1 cellular context compared by ENCODE assay signal in genomic region chr13:27341616-27342015, GRCh38.
TF ChIP-seq lines count a peak whose summit lies in the region.

No MANE protein-coding gene starts in this region.

TF ChIP-seq in GM23338, 12 proteins besides CTCF, POLR2A, EP300 and RAD21:
- no peak for TF ChIP-seq ZNF462 (CRISPR knock-in tag; IDR thresholded peaks at IDR 0.05)
- TF ChIP-seq ZNF331 (CRISPR knock-in tag; IDR thresholded peaks at IDR 0.05; ENCODE audit: low read depth): no peak
- TF ChIP-seq POLR2AphosphoS5 (IDR thresholded peaks at IDR 0.05; ENCODE audit: low read depth): no peak
- no peak for TF ChIP-seq ZNF114 (CRISPR knock-in tag; IDR thresholded peaks at IDR 0.05)
- no peak for TF ChIP-seq REST (IDR thresholded peaks at IDR 0.05; ENCODE audit: unreplicated experiment)
- no peak for TF ChIP-seq EZH2phosphoT487 (IDR thresholded peaks at IDR 0.05; ENCODE audit: unreplicated experiment)
- no peak for TF ChIP-seq EZH2 (IDR thresholded peaks at IDR 0.05; ENCODE audit: low read depth, unreplicated experiment)
- no peak for TF ChIP-seq CREB1 (CRISPR knock-in tag; IDR thresholded peaks at IDR 0.05; ENCODE audit: low read depth)
- no peak for TF ChIP-seq ETS1 (IDR thresholded peaks at IDR 0.05)
- TF ChIP-seq STAT1 (IDR thresholded peaks at IDR 0.05; ENCODE audit: unreplicated experiment): no peak
- no peak for TF ChIP-seq NANOG (IDR thresholded peaks at IDR 0.05; ENCODE audit: borderline replicate concordance)
- no peak for TF ChIP-seq JUNB (IDR thresholded peaks at IDR 0.05; ENCODE audit: unreplicated experiment)
